Comparison of ENCODE assay signal across 2 cellular contexts in the genomic region with DNA sequence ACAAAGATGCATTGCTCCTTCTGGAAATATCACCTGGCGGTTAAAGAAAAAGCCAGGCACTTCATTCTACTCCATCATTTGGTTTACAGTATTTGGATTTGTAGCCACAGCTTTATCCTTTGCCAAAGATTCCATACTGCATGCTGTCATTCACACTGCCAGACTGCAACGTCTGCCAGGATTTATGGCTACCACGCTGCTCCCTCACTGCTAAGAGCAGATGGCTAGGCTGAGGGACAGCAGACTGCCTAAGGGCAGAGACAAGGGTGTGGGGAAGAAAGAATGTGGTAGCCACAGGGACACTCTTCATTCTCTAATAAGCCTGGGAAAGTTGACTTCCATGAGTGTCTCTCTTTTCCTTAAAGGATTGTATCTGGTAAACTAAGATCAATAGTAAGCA.
TF ChIP-seq lines count a peak whose summit lies in the region.

No MANE protein-coding gene starts in this region.

TF ChIP-seq in IMR-90, 13 proteins besides CTCF, POLR2A, EP300 and RAD21:
- no peak for TF ChIP-seq RCOR1 (IDR thresholded peaks at IDR 0.05; ENCODE audit: insufficient replicate concordance, low read length)
- TF ChIP-seq FOS (IDR thresholded peaks at IDR 0.05; ENCODE audit: low read depth, low read length) = no peak
- TF ChIP-seq MXI1 (IDR thresholded peaks at IDR 0.05; ENCODE audit: borderline replicate concordance, low read depth, low read length) = no peak
- TF ChIP-seq NFE2L2 (IDR thresholded peaks at IDR 0.05; ENCODE audit: low read depth, low read length) = no peak
- TF ChIP-seq, protein P1, sequence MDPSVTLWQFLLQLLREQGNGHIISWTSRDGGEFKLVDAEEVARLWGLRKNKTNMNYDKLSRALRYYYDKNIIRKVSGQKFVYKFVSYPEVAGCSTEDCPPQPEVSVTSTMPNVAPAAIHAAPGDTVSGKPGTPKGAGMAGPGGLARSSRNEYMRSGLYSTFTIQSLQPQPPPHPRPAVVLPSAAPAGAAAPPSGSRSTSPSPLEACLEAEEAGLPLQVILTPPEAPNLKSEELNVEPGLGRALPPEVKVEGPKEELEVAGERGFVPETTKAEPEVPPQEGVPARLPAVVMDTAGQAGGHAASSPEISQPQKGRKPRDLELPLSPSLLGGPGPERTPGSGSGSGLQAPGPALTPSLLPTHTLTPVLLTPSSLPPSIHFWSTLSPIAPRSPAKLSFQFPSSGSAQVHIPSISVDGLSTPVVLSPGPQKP (IDR thresholded peaks at IDR 0.05; ENCODE audit: borderline replicate concordance, low read depth, low read length) = no peak
- TF ChIP-seq MAFK (IDR thresholded peaks at IDR 0.05; ENCODE audit: low read depth, low read length) = no peak
- TF ChIP-seq CHD1 (IDR thresholded peaks at IDR 0.05; ENCODE audit: low read depth, low read length) = no peak
- no peak for TF ChIP-seq CEBPB (IDR thresholded peaks at IDR 0.05; ENCODE audit: low read depth, low read length)
- TF ChIP-seq SMC3 (IDR thresholded peaks at IDR 0.05; ENCODE audit: low read depth, low read length) = no peak
TF ChIP-seq in IMR-90: peak in this region for 0.

TF ChIP-seq in H1, 55 proteins besides CTCF, POLR2A, EP300 and RAD21:
- TF ChIP-seq TCF12 (IDR thresholded peaks at IDR 0.05; ENCODE audit: low read depth, low read length) = no peak
- TF ChIP-seq SIX5 (IDR thresholded peaks at IDR 0.05; ENCODE audit: low read depth, low read length) = no peak
- TF ChIP-seq KDM5A (IDR thresholded peaks at IDR 0.05; ENCODE audit: low read length) = no peak
- no peak for TF ChIP-seq BACH1 (IDR thresholded peaks at IDR 0.05; ENCODE audit: low read length)
- no peak for TF ChIP-seq GTF2F1 (IDR thresholded peaks at IDR 0.05; ENCODE audit: borderline replicate concordance, low read depth, low read length)
- no peak for TF ChIP-seq SRF (IDR thresholded peaks at IDR 0.05; ENCODE audit: low read depth, low read length)
